ENCODE assay signal across 17 cellular contexts in the genomic region with DNA sequence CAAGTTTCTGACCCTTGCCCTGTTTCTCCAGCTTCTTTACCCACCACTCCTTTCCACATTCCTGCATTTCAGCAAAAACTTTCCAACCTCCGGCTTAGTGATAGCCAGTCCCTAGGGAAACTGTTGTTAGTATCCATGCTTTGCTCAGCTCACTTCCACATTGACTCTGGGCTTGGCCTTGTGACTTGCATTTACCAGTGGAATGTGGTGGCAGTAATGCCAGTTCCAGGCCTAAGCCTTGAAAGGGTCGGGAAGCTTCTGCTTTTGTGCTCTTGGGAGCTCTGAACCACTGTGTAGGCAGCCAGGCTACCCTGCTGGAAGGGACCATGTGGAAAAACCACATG. TPM values are rescaled to one million over a fixed set of nuclear protein-coding genes. Genes with fewer than 3 reads are reported as not detected.
DNase-seq lines count a peak whose midpoint lies in the region; ATAC-seq and TF ChIP-seq lines count a peak whose summit lies in the region.
"Had no signal": no experiment of that assay in that cellular context is flagged by ENCODE, and none has a peak within 500 bp of the region (broad histone marks: within the 10 kb centered on the region; RNA-seq: fewer than 3 reads in every experiment).

No MANE protein-coding gene starts in this region.

- H3K4me1 ChIP-seq in GM23338 (ENCODE audit: insufficient read depth) (peaks cover 2% of the 10 kb centered on the region; the same call in 1 of the 2 replicates), adipocyte (ENCODE audit: control insufficient read depth, insufficient read depth, low read length) (peaks cover 35% of the 10 kb centered on the region), hepatocyte (ENCODE audit: insufficient read depth) (peaks cover 7% of the 10 kb centered on the region)
- H3K4me1 ChIP-seq: BLaER1 treated with 17β-estradiol and CSF1 and Interleukin-3, amounts not matched to agents 10 nM and 100 nM; HAP-1 had no signal

- H3F3A ChIP-seq in GM23338 (replicated peaks; ENCODE audit: low read depth): no peaks in the 10 kb centered on the region

- H3K27me3 ChIP-seq in GM23338 (ENCODE audit: insufficient read depth) (no peaks in the 10 kb centered on the region), adipocyte (replicated peaks; ENCODE audit: control insufficient read depth, insufficient read depth, low read length) (peaks cover 7% of the 10 kb centered on the region), hepatocyte (no peaks in the 10 kb centered on the region)
- H3K27me3 ChIP-seq: BLaER1 treated with 17β-estradiol and CSF1 and Interleukin-3, amounts not matched to agents 10 nM and 100 nM had no signal

- H3K27ac Mint-ChIP-seq in GM23338 (no peak overlapping the region), osteocyte (ENCODE audit: unreplicated experiment) (peak overlapping the region; percentile 42)
- H3K27ac Mint-ChIP-seq: CD4-positive, CD25-positive, alpha-beta regulatory T cell had no signal

- no peak overlapping the region for H3K4me3 ChIP-seq in GM23338
- H3K4me3 ChIP-seq in adipocyte (ENCODE audit: low read length): peak overlapping the region; percentile 9
- no peak overlapping the region for H3K4me3 ChIP-seq in hepatocyte
- H3K4me3 ChIP-seq: BLaER1 treated with 17β-estradiol and CSF1 and Interleukin-3, amounts not matched to agents 10 nM and 100 nM; GM23248; HAP-1 had no signal

- H3K27ac ChIP-seq in GM23338 (ENCODE audit: low read depth): no peak overlapping the region
- H3K27ac ChIP-seq in hepatocyte: peak overlapping the region; percentile 85
- H3K27ac ChIP-seq in caudate nucleus (ENCODE audit: low read depth, low read length): no peak overlapping the region
- H3K27ac ChIP-seq: BLaER1 treated with 17β-estradiol and CSF1 and Interleukin-3, amounts not matched to agents 10 nM and 100 nM; GM23248; HL-60 had no signal

- H3K4me2 ChIP-seq in GM23338: no peak overlapping the region
- no peak overlapping the region for H3K4me2 ChIP-seq in hepatocyte
- H3K4me2 ChIP-seq: BLaER1 treated with 17β-estradiol and CSF1 and Interleukin-3, amounts not matched to agents 10 nM and 100 nM had no signal

- no peak; the same call in 2 of the 3 replicates for ATAC-seq in GM23338

- H3K9me3 ChIP-seq in adipocyte (ENCODE audit: control insufficient read depth, low read length): peaks cover 8% of the 10 kb centered on the region
- no peaks in the 10 kb centered on the region for H3K9me3 ChIP-seq in hepatocyte (ENCODE audit: low read depth)
- H3K9me3 ChIP-seq: HAP-1 had no signal

- peak overlapping the region; percentile 81 for H3K9ac ChIP-seq in adipocyte (ENCODE audit: low read length)
- H3K9ac ChIP-seq: BLaER1 treated with 17β-estradiol and CSF1 and Interleukin-3, amounts not matched to agents 10 nM and 100 nM; GM23248 had no signal

- no peak for TF ChIP-seq CTCF in GM23338 (conservative IDR thresholded peaks at IDR 0.05; ENCODE audit: low read depth in 2 of 2)
- no peak for TF ChIP-seq CTCF in hepatocyte (IDR thresholded peaks at IDR 0.05; ENCODE audit: poor library complexity)
- no peak for TF ChIP-seq CTCF in osteocyte (IDR thresholded peaks at IDR 0.05)

- H3K79me2 ChIP-seq in GM23338 (replicated peaks; ENCODE audit: insufficient read depth): no peaks in the 10 kb centered on the region
- no peaks in the 10 kb centered on the region for H3K79me2 ChIP-seq in hepatocyte

- H3K36me3 ChIP-seq in GM23338 (ENCODE audit: insufficient read depth): no peaks in the 10 kb centered on the region
- H3K36me3 ChIP-seq in adipocyte (ENCODE audit: control insufficient read depth, insufficient read depth, low read length, severe bottlenecking): no peaks in the 10 kb centered on the region
- H3K36me3 ChIP-seq in hepatocyte (replicated peaks; ENCODE audit: insufficient read depth, low read depth): no peaks in the 10 kb centered on the region
- H3K36me3 ChIP-seq: BLaER1 treated with 17β-estradiol and CSF1 and Interleukin-3, amounts not matched to agents 10 nM and 100 nM; HAP-1 had no signal

- H3K4me3 Mint-ChIP-seq in GM23338: no peak overlapping the region
- H3K4me3 Mint-ChIP-seq in osteocyte (ENCODE audit: unreplicated experiment): no peak overlapping the region
- H3K4me3 Mint-ChIP-seq: CD4-positive, CD25-positive, alpha-beta regulatory T cell had no signal

- H3K9me3 Mint-ChIP-seq in GM23338: no peaks in the 10 kb centered on the region; the same call in 2 of the 3 replicates
- H3K9me3 Mint-ChIP-seq in osteocyte (ENCODE audit: unreplicated experiment): no peaks in the 10 kb centered on the region

- H3K27me3 Mint-ChIP-seq in GM23338 (ENCODE audit: insufficient read depth, low read depth, poor library complexity) (peaks cover 1% of the 10 kb centered on the region), osteocyte (ENCODE audit: unreplicated experiment) (peaks cover 47% of the 10 kb centered on the region)

- H2AFZ ChIP-seq in GM23338 (peak overlapping the region; percentile 83; the same call in 1 of the 2 replicates), hepatocyte (no peak overlapping the region)
- H2AFZ ChIP-seq: GM23248 had no signal

- H3K36me3 Mint-ChIP-seq in GM23338 (ENCODE audit: low read depth) (no peaks in the 10 kb centered on the region), osteocyte (ENCODE audit: unreplicated experiment) (no peaks in the 10 kb centered on the region)
- H3K36me3 Mint-ChIP-seq: CD4-positive, CD25-positive, alpha-beta regulatory T cell had no signal

- WGBS in hepatocyte (ENCODE audit: low lambda C conversion rate, missing lambda C conversion rate): 51% methylated on average over 2 of the region's 2 CpGs

- peaks cover 7% of the 10 kb centered on the region; the same call in 2 of the 3 replicates for H3K4me1 Mint-ChIP-seq in GM23338
- peaks cover 8% of the 10 kb centered on the region for H3K4me1 Mint-ChIP-seq in osteocyte (ENCODE audit: unreplicated experiment)
- H3K4me1 Mint-ChIP-seq: CD4-positive, CD25-positive, alpha-beta regulatory T cell had no signal

- no peaks in the 10 kb centered on the region for H4K20me1 ChIP-seq in GM23338 (replicated peaks; ENCODE audit: insufficient read depth)
- no peaks in the 10 kb centered on the region for H4K20me1 ChIP-seq in hepatocyte (ENCODE audit: insufficient read depth, poor library complexity, severe bottlenecking)
- H4K20me1 ChIP-seq: BLaER1 treated with 17β-estradiol and CSF1 and Interleukin-3, amounts not matched to agents 10 nM and 100 nM had no signal

- H3K9me2 ChIP-seq in GM23338 (ENCODE audit: insufficient read depth): no peaks in the 10 kb centered on the region
- H3K9me2 ChIP-seq in hepatocyte (replicated peaks; ENCODE audit: insufficient read depth): no peaks in the 10 kb centered on the region

- DNase-seq in GM23338 (ENCODE audit: low spot score) (no peak), adipocyte (ENCODE audit: low read depth) (no peak), hepatocyte (ENCODE audit: low spot score) (peak; percentile 37), osteocyte (ENCODE audit: extremely low spot score, unreplicated experiment) (no peak), caudate nucleus (lab: John Stamatoyannopoulos, UW) (no peak), NCI-H1436 (lab: John Stamatoyannopoulos, UW) (no peak), HuH-7 (ENCODE audit: low spot score) (no peak)
- DNase-seq in activated CD8-positive, alpha-beta memory T cell treated with anti-CD3 and anti-CD28 coated beads, Interleukin-2, amount 50 U/mL, for 48 hours: no peak
- DNase-seq: 8988T; ACHN; Calu3; CD4-positive, CD25-positive, alpha-beta regulatory T cell; GM23248; IMR-90 had no signal

TF ChIP-seq in GM23338, 12 proteins besides CTCF, POLR2A, EP300 and RAD21 (continues in another document):
- TF ChIP-seq CREB1 (CRISPR knock-in tag; IDR thresholded peaks at IDR 0.05; ENCODE audit: low read depth) (no peak), STAT1 (IDR thresholded peaks at IDR 0.05; ENCODE audit: unreplicated experiment) (no peak), ZNF114 (CRISPR knock-in tag; IDR thresholded peaks at IDR 0.05) (no peak), EZH2 (IDR thresholded peaks at IDR 0.05; ENCODE audit: low read depth, unreplicated experiment) (no peak), EZH2phosphoT487 (IDR thresholded peaks at IDR 0.05; ENCODE audit: unreplicated experiment) (no peak), NANOG (IDR thresholded peaks at IDR 0.05; ENCODE audit: borderline replicate concordance) (no peak), POLR2AphosphoS5 (IDR thresholded peaks at IDR 0.05; ENCODE audit: low read depth) (no peak), ZNF331 (CRISPR knock-in tag; IDR thresholded peaks at IDR 0.05; ENCODE audit: low read depth) (no peak)
- TF ChIP-seq, protein P1, sequence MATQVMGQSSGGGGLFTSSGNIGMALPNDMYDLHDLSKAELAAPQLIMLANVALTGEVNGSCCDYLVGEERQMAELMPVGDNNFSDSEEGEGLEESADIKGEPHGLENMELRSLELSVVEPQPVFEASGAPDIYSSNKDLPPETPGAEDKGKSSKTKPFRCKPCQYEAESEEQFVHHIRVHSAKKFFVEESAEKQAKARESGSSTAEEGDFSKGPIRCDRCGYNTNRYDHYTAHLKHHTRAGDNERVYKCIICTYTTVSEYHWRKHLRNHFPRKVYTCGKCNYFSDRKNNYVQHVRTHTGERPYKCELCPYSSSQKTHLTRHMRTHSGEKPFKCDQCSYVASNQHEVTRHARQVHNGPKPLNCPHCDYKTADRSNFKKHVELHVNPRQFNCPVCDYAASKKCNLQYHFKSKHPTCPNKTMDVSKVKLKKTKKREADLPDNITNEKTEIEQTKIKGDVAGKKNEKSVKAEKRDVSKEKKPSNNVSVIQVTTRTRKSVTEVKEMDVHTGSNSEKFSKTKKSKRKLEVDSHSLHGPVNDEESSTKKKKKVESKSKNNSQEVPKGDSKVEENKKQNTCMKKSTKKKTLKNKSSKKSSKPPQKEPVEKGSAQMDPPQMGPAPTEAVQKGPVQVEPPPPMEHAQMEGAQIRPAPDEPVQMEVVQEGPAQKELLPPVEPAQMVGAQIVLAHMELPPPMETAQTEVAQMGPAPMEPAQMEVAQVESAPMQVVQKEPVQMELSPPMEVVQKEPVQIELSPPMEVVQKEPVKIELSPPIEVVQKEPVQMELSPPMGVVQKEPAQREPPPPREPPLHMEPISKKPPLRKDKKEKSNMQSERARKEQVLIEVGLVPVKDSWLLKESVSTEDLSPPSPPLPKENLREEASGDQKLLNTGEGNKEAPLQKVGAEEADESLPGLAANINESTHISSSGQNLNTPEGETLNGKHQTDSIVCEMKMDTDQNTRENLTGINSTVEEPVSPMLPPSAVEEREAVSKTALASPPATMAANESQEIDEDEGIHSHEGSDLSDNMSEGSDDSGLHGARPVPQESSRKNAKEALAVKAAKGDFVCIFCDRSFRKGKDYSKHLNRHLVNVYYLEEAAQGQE (IDR thresholded peaks at IDR 0.05; ENCODE audit: unreplicated experiment): no peak

RNA-seq across cellular contexts. Expression of a gene that starts 14.7 kb away (rescaled TPM):
- total RNA-seq in GM23338 (2014; rRNA removed; shearing (Covaris generic)): 0.28 and 0.50 TPM in 2 replicates
- 0.29 and 0.42 TPM in 2 replicates for polyA plus RNA-seq in GM23338 (2016; fragmentation: Nextera tagmentation; extraction: Ambion mirVana)
- 0.37 and 0.44 TPM in 2 replicates for total RNA-seq in hepatocyte
- polyA plus RNA-seq in hepatocyte: 1.0 and 1.5 TPM in 2 replicates
- total RNA-seq in osteocyte: 21.3 and 24.6 TPM in 2 replicates
- total RNA-seq: Calu3; CD4-positive, CD25-positive, alpha-beta regulatory T cell; IMR-90 had no signal

Comparison
In these comparisons a context has a peak if more than half of its experiments do, and no peak if none do; other contexts are left out.
1. RNA of a gene that starts 14.7 kb away (total RNA-seq): 21.3 to 24.6 TPM in osteocyte; 0.37 to 0.44 TPM in hepatocyte and 0.28 to 0.50 TPM in GM23338; every median in the first group is over 10 times any median in the second.